8 cellular contexts compared by ENCODE assay signal in the genomic region with DNA sequence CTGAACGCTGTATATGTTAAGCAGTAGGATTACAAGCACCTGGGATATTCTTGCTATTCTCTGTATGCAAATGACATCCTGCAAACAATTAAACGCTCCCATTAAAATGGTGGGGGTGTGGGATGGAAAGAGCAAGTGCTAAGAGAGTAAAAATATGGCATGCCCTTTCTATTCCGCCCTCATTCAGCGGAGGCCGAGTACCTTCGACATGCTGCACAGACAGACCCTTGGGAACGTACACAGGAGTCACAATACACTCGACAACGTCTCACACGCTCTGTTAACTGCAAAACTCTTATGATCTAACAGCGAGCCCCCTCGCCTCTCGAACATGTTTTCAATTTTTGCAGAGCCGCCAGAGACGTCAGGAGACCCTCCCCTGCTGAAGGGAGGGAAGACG.
DNase-seq lines count a peak whose midpoint lies in the region; ATAC-seq and TF ChIP-seq lines count a peak whose summit lies in the region.

No MANE protein-coding gene starts in this region.

- CTCF ChIA-PET in activated CD4-positive, alpha-beta T cell treated with anti-CD3 and anti-CD28 coated beads, Interleukin-2, amount 10 ng/mL, durations not matched to agents 7 days and 5 days (lab: Charles Lee), result no interaction called here

- no peaks in the 10 kb centered on the region for H3K27me3 Mint-ChIP-seq in endothelial cell (ENCODE audit: unreplicated experiment)
- H3K27me3 Mint-ChIP-seq in activated CD4-positive, alpha-beta T cell treated with anti-CD3 and anti-CD28 coated beads, Interleukin-2, amount 10 ng/mL, durations not matched to agents 7 days and 5 days, result peaks cover 32% of the 10 kb centered on the region

- no peak for TF ChIP-seq CTCF in endothelial cell (IDR thresholded peaks at IDR 0.05; ENCODE audit: unreplicated experiment)

- no peaks in the 10 kb centered on the region for H3K9me3 ChIP-seq in neuron (ENCODE audit: low read length)

- no peaks in the 10 kb centered on the region for H3K36me3 Mint-ChIP-seq in endothelial cell (ENCODE audit: low read depth, unreplicated experiment)
- no peaks in the 10 kb centered on the region for H3K36me3 Mint-ChIP-seq in activated CD4-positive, alpha-beta T cell treated with anti-CD3 and anti-CD28 coated beads, Interleukin-2, amount 10 ng/mL, durations not matched to agents 7 days and 5 days (ENCODE audit: low read depth)

- POLR2A ChIA-PET in activated CD4-positive, alpha-beta T cell treated with anti-CD3 and anti-CD28 coated beads, Interleukin-2, amount 10 ng/mL, durations not matched to agents 7 days and 5 days (lab: Charles Lee), result no interaction called here

- no peaks in the 10 kb centered on the region for H3K27me3 ChIP-seq in neuron (ENCODE audit: insufficient read depth, low read length)

- no peak overlapping the region for H3K27ac Mint-ChIP-seq in endothelial cell (ENCODE audit: unreplicated experiment)
- H3K27ac Mint-ChIP-seq in activated CD4-positive, alpha-beta T cell treated with anti-CD3 and anti-CD28 coated beads, Interleukin-2, amount 10 ng/mL, durations not matched to agents 7 days and 5 days, result no peak overlapping the region

- H3K4me3 ChIP-seq in neuron (ENCODE audit: low read length), result peak overlapping the region; percentile 49

- DNase-seq in NCI-H1417 treated with DMSO at 0.1 percent for 48 hours (lab: John Stamatoyannopoulos, UW) (peak; percentile 64), endothelial cell (ENCODE audit: low spot score) (no peak), KG1 (lab: John Stamatoyannopoulos, UW) (no peak), ACHN (no peak)
- no peak for DNase-seq in stimulated activated naive CD8-positive, alpha-beta T cell treated with anti-CD3 and anti-CD28 coated beads, Interleukin-15, Interleukin-2, amounts not matched to agents 100 U/mL and 50 U/mL, for 24 hours
- no peak for DNase-seq in activated CD4-positive, alpha-beta T cell treated with anti-CD3 and anti-CD28 coated beads, Interleukin-2, amount 10 ng/mL, durations not matched to agents 7 days and 5 days

- peak; percentile 5 for ATAC-seq in GM18868 (IDR thresholded peaks at IDR 0.05; ENCODE audit: unreplicated experiment)
- no peak for ATAC-seq in stimulated activated naive CD8-positive, alpha-beta T cell treated with anti-CD3 and anti-CD28 coated beads, Interleukin-15, Interleukin-2, amounts not matched to agents 100 U/mL and 50 U/mL, for 24 hours

- H3K4me3 Mint-ChIP-seq in endothelial cell (ENCODE audit: unreplicated experiment), result peak overlapping the region; percentile 89
- no peak overlapping the region for H3K4me3 Mint-ChIP-seq in activated CD4-positive, alpha-beta T cell treated with anti-CD3 and anti-CD28 coated beads, Interleukin-2, amount 10 ng/mL, durations not matched to agents 7 days and 5 days

- peak overlapping the region; percentile 73 for H2AFZ ChIP-seq in neuron (ENCODE audit: low read depth, low read length)

- peaks cover 25% of the 10 kb centered on the region for H3K4me1 ChIP-seq in neuron (ENCODE audit: insufficient read depth, low read length)

- H3K9me3 Mint-ChIP-seq in endothelial cell (ENCODE audit: unreplicated experiment), result no peaks in the 10 kb centered on the region
- no peaks in the 10 kb centered on the region for H3K9me3 Mint-ChIP-seq in activated CD4-positive, alpha-beta T cell treated with anti-CD3 and anti-CD28 coated beads, Interleukin-2, amount 10 ng/mL, durations not matched to agents 7 days and 5 days

- in situ Hi-C loops in ACHN (cut with HindIII; ENCODE audit: low pct_ligation_motif_present, low pct_unique_long_range_greater_than_20kb, low sequenced_read_pairs), result no loop called here

- H3K36me3 ChIP-seq in neuron (ENCODE audit: insufficient read depth, low read length), result no peaks in the 10 kb centered on the region

- peaks cover 9% of the 10 kb centered on the region for H3K4me1 Mint-ChIP-seq in endothelial cell (ENCODE audit: unreplicated experiment)
- H3K4me1 Mint-ChIP-seq in activated CD4-positive, alpha-beta T cell treated with anti-CD3 and anti-CD28 coated beads, Interleukin-2, amount 10 ng/mL, durations not matched to agents 7 days and 5 days, result peaks cover 3% of the 10 kb centered on the region
